Comparison of ENCODE assay signal across 17 cellular contexts in genomic region chr16:77585852-77586251, GRCh38.
DNase-seq lines count a peak whose midpoint lies in the region; TF ChIP-seq lines count a peak whose summit lies in the region.
"Had no signal": no experiment of that assay in that cellular context is flagged by ENCODE, and none has a peak within 500 bp of the region (broad histone marks: within the 10 kb centered on the region; RNA-seq: fewer than 3 reads in every experiment).

No MANE protein-coding gene starts in this region.

- H3K4me3 ChIP-seq in stomach: no peak overlapping the region
- H3K4me3 ChIP-seq: pancreas had no signal

- no peak overlapping the region for H3K27ac ChIP-seq in stomach
- H3K27ac ChIP-seq: 22Rv1, pancreas had no signal

- TF ChIP-seq CTCF in nephron progenitor cell (IDR thresholded peaks at IDR 0.05) (no peak), stomach (IDR thresholded peaks at IDR 0.05) (no peak)

- H3K9me3 Mint-ChIP-seq in nephron progenitor cell: no peaks in the 10 kb centered on the region
- H3K9me3 Mint-ChIP-seq: activated B cell treated with CpG ODN at 0.5 μM for 24 hours, memory B cell had no signal

- H3K27ac Mint-ChIP-seq in nephron progenitor cell: peak overlapping the region; percentile 43
- H3K27ac Mint-ChIP-seq: activated B cell treated with CpG ODN at 0.5 μM for 24 hours, memory B cell had no signal

- intact Hi-C loops in posterior vena cava (cut with DNase I): no loop called here
- intact Hi-C loops in stomach (cut with DNase I; ENCODE audit: low total_unique reads): loop anchor here (2.0 kb wide), 1 partner anchor 351 kb away; no protein-coding TSS in a partner anchor

- 27 to 55% (median 47%) methylated on average over 2 of the region's 2 CpGs for WGBS in stomach, 5 donors

- no peaks in the 10 kb centered on the region for H3K36me3 Mint-ChIP-seq in nephron progenitor cell (ENCODE audit: low read depth)
- H3K36me3 Mint-ChIP-seq: memory B cell had no signal

- peaks cover 91% of the 10 kb centered on the region for H3K4me1 Mint-ChIP-seq in nephron progenitor cell
- H3K4me1 Mint-ChIP-seq: activated B cell treated with CpG ODN at 0.5 μM for 24 hours, memory B cell had no signal

- H3K36me3 ChIP-seq in stomach: no peaks in the 10 kb centered on the region
- H3K36me3 ChIP-seq: pancreas had no signal

- H3K9me3 ChIP-seq in stomach: no peaks in the 10 kb centered on the region
- H3K9me3 ChIP-seq: pancreas had no signal

- peaks cover 6% of the 10 kb centered on the region for H3K27me3 Mint-ChIP-seq in nephron progenitor cell (ENCODE audit: low read depth, poor library complexity)

- no peaks in the 10 kb centered on the region for H3K4me1 ChIP-seq in stomach
- H3K4me1 ChIP-seq: pancreas had no signal

- TF ChIP-seq POLR2A in stomach (IDR thresholded peaks at IDR 0.05): no peak

- DNase-seq in DMS53 (lab: John Stamatoyannopoulos, UW) (peak; percentile 5), DMS53 treated with DMSO at 0.1 percent for 48 hours (lab: John Stamatoyannopoulos, UW; ENCODE audit: unreplicated experiment) (no peak), M059J (ENCODE audit: low read depth) (peak; percentile 92), dermis blood vessel endothelial cell (peak; percentile 98), nephron progenitor cell (no peak), NCI-H524 (lab: John Stamatoyannopoulos, UW) (no peak), posterior vena cava (ENCODE audit: low spot score) (no peak), stomach (no peak)
- DNase-seq: activated B cell treated with CpG ODN at 0.5 μM for 24 hours; activated effector memory CD4-positive, alpha-beta T cell treated with anti-CD3 and anti-CD28 coated beads, Interleukin-2, amount 50 U/mL, for 16 hours; NCI-H1048; NCI-H446; pancreas; Right ventricle myocardium superior; stimulated activated CD4-positive, alpha-beta T cell treated with anti-CD3 and anti-CD28 coated beads, Interleukin-4, amount 100 ng/mL, for 4 hours had no signal

- H3K27me3 ChIP-seq in stomach: peaks cover 0 to 57% (median 0%) of the 10 kb centered on the region in 3 donors
- H3K27me3 ChIP-seq: pancreas had no signal

- no peak overlapping the region for H3K4me3 Mint-ChIP-seq in nephron progenitor cell
- H3K4me3 Mint-ChIP-seq: activated B cell treated with CpG ODN at 0.5 μM for 24 hours, memory B cell had no signal

- TF ChIP-seq EP300 in stomach (IDR thresholded peaks at IDR 0.05): no peak

Comparison
In these comparisons a context has a peak if more than half of its experiments do, and no peak if none do; other contexts are left out.
1. DNase-seq: peak in DMS53 (single experiment), M059J (single experiment) and dermis blood vessel endothelial cell (single experiment); none in DMS53 treated with DMSO at 0.1 percent for 48 hours (single experiment), nephron progenitor cell (single experiment), NCI-H524 (0 of 2), posterior vena cava (single experiment) and stomach (single experiment).